In the genomic region with DNA sequence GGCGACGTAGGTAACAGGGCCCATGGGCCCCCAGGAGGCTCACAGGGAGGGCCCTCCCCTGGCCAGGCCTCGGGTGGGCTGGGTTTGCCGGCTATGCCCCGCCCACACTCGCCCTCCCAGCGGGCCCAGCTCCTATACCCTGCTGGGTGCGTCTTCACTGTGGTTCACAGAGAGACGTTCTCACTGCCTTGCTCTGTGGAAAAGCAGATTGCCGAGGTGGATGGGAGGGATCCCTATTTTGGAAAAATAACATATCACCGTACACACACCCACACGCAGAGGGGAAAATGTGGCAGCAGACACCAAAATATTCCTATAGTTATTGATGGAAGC, we compare ENCODE assay signal across 8 cellular contexts. TPM values are rescaled to one million over a fixed set of nuclear protein-coding genes. Genes with fewer than 3 reads are reported as not detected.
DNase-seq lines count a peak whose midpoint lies in the region; ATAC-seq and TF ChIP-seq lines count a peak whose summit lies in the region.

No MANE protein-coding gene starts in this region.

- no peaks in the 10 kb centered on the region for H3K27me3 Mint-ChIP-seq in CD8-positive, alpha-beta T cell (ENCODE audit: low read depth)
- no peaks in the 10 kb centered on the region for H3K27me3 Mint-ChIP-seq in central memory CD8-positive, alpha-beta T cell

- H3K4me3 Mint-ChIP-seq in CD8-positive, alpha-beta T cell = peak overlapping the region; percentile 91
- peak overlapping the region; percentile 93 for H3K4me3 Mint-ChIP-seq in central memory CD8-positive, alpha-beta T cell

- no peaks in the 10 kb centered on the region for H3K27me3 ChIP-seq in CD8-positive, alpha-beta T cell (ENCODE audit: insufficient read depth, low read length)

- CTCF ChIA-PET in CD8-positive, alpha-beta T cell (lab: Charles Lee) = interaction anchor here (1.0 to 1.9 kb wide), 4 partner anchors 16 to 239 kb away, joined by 3 to 7 read pairs (median 5); no protein-coding TSS in a partner anchor

- peak; percentile 41 to 84 (median 73) for DNase-seq in CD8-positive, alpha-beta T cell
- DNase-seq in NCI-H1048 (lab: John Stamatoyannopoulos, UW) = peak; percentile 9
- peak; percentile 57 for DNase-seq in activated CD4-positive, alpha-beta T cell treated with anti-CD3 and anti-CD28 coated beads for 1 hour
- peak; percentile 41 to 46 for DNase-seq in central memory CD8-positive, alpha-beta T cell (ENCODE audit: low spot score in 2 of 2)
- DNase-seq in middle frontal gyrus (ENCODE audit: extremely low spot score, low spot score) = peak; percentile 24
- peak; percentile 37 to 53 for DNase-seq in stimulated activated CD8-positive, alpha-beta memory T cell treated with anti-CD3 and anti-CD28 coated beads, Interleukin-7, amount 100 ng/mL, for 1 hour (ENCODE audit: low read depth in 2 of 2)
- no peak for DNase-seq in NCI-H1694 treated with DMSO at 0.1 percent for 48 hours (lab: John Stamatoyannopoulos, UW)

- peak; percentile 63 for ATAC-seq in CD8-positive, alpha-beta T cell
- ATAC-seq in GM21576 (IDR thresholded peaks at IDR 0.05; ENCODE audit: unreplicated experiment) = peak; percentile 46
- ATAC-seq in central memory CD8-positive, alpha-beta T cell (replicated peaks; ENCODE audit: extremely low read depth, poor library complexity, severe bottlenecking) = peak; percentile 61

- H3K27ac Mint-ChIP-seq in CD8-positive, alpha-beta T cell = peak overlapping the region; percentile 96
- H3K27ac Mint-ChIP-seq in central memory CD8-positive, alpha-beta T cell (ENCODE audit: low read depth) = peak overlapping the region; percentile 96

- POLR2A ChIA-PET in CD8-positive, alpha-beta T cell (lab: Charles Lee) = interaction anchor here (1.1 to 1.5 kb wide), 2 partner anchors 50 to 253 kb away, joined by 3 read pairs; a partner anchor contains a TSS

- H3K9me3 ChIP-seq in CD8-positive, alpha-beta T cell (ENCODE audit: low read length) = no peaks in the 10 kb centered on the region

- H3K9me3 Mint-ChIP-seq in CD8-positive, alpha-beta T cell = peaks cover 7% of the 10 kb centered on the region
- H3K9me3 Mint-ChIP-seq in central memory CD8-positive, alpha-beta T cell = peaks cover 11% of the 10 kb centered on the region

- H3K36me3 ChIP-seq in CD8-positive, alpha-beta T cell (ENCODE audit: insufficient read depth, low read length) = no peaks in the 10 kb centered on the region

- H3K27ac ChIP-seq in CD8-positive, alpha-beta T cell (ENCODE audit: low read depth, low read length) = peak overlapping the region; percentile 91

- peaks cover 2% of the 10 kb centered on the region for H3K36me3 Mint-ChIP-seq in CD8-positive, alpha-beta T cell
- peaks cover 12% of the 10 kb centered on the region for H3K36me3 Mint-ChIP-seq in central memory CD8-positive, alpha-beta T cell (ENCODE audit: insufficient read depth)

- peaks cover 11% of the 10 kb centered on the region for H3K4me1 ChIP-seq in CD8-positive, alpha-beta T cell (ENCODE audit: insufficient read depth, low read length)

- peaks cover 7% of the 10 kb centered on the region for H3K4me1 Mint-ChIP-seq in CD8-positive, alpha-beta T cell (ENCODE audit: low read depth)
- peaks cover 14% of the 10 kb centered on the region for H3K4me1 Mint-ChIP-seq in central memory CD8-positive, alpha-beta T cell

- no peak for TF ChIP-seq CTCF in CD8-positive, alpha-beta T cell (IDR thresholded peaks at IDR 0.05)

- peak overlapping the region; percentile 81 for H3K4me3 ChIP-seq in CD8-positive, alpha-beta T cell (ENCODE audit: low read depth, low read length)

- intact Hi-C loops in CD8-positive, alpha-beta T cell (cut with DNase I, micrococcal nuclease) = loop anchor here (1.0 to 5.0 kb wide), 13 partner anchors 36 to 1959 kb away; a partner anchor contains a TSS

RNA-seq across cellular contexts. Expression of a gene that starts 49.6 kb away (rescaled TPM):
- total RNA-seq in CD8-positive, alpha-beta T cell = 10 to 100 TPM; 13.8 to 14.0 TPM
